Comparison of ENCODE assay signal across 9 cellular contexts in the genomic region with DNA sequence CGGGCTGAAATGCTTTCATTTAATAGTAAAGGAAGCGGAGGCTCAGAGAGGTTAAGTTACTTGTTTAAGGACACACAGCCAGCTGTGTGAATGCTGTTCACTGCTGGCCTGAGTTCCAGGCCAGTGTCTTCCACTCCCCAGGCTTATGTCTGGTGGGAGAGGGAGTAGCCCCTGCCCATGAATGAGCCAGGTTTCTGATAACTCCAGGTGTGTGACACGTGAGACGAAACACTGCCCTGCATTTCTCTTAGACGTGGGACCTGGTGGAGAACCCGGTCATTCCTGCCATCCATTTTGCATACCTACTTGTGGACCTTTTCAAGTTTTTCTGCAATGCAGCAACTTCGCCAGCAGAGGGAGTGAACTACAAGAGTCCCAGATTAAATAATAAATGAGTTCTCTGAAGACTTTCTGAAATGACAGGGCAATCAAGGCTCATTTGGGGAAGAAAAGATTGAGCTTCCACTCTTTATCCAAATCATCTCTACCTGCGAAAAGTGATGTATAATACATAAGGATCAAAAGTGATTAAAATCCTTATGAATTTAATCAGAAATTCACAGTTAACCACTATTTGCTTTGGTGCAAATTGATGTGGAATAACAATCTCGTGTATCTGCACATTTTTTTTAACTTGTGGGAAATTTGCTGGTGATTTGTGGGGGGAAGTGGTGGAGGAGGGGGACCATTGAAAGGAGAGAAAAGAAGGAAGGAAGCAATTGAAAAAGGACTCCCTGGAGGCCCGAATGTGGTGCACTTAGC.
DNase-seq lines count a peak whose midpoint lies in the region; ATAC-seq lines count a peak whose summit lies in the region.
"Had no signal": no experiment of that assay in that cellular context is flagged by ENCODE, and none has a peak within 500 bp of the region (broad histone marks: within the 10 kb centered on the region; RNA-seq: fewer than 3 reads in every experiment).

No MANE protein-coding gene starts in this region.

- ATAC-seq in GM19023 (IDR thresholded peaks at IDR 0.05; ENCODE audit: unreplicated experiment) (no peak), HG03097 (IDR thresholded peaks at IDR 0.05; ENCODE audit: low FRiP score, unreplicated experiment) (no peak)
- ATAC-seq: activated naive CD4-positive, alpha-beta T cell treated with anti-CD3 and anti-CD28 coated beads, Interleukin-2, amount 50 U/mL, for 72 hours had no signal

- no peaks in the 10 kb centered on the region for H3K36me3 Mint-ChIP-seq in activated naive CD4-positive, alpha-beta T cell treated with anti-CD3 and anti-CD28 coated beads for 36 hours (ENCODE audit: low read depth)
- H3K36me3 Mint-ChIP-seq: activated naive CD4-positive, alpha-beta T cell treated with anti-CD3 and anti-CD28 coated beads, Interleukin-2, amount 50 U/mL, for 72 hours had no signal

- H3K9me3 Mint-ChIP-seq in activated naive CD4-positive, alpha-beta T cell treated with anti-CD3 and anti-CD28 coated beads for 36 hours, result no peaks in the 10 kb centered on the region
- H3K9me3 Mint-ChIP-seq: activated naive CD4-positive, alpha-beta T cell treated with anti-CD3 and anti-CD28 coated beads, Interleukin-2, amount 50 U/mL, for 72 hours had no signal

- peak; percentile 29 for DNase-seq in DMS79 (lab: John Stamatoyannopoulos, UW)
- DNase-seq in HT-29 (ENCODE audit: low spot score), result peak; percentile 76
- DNase-seq in OCI-M1 (lab: John Stamatoyannopoulos, UW), result peak; percentile 65
- DNase-seq in activated naive CD4-positive, alpha-beta T cell treated with anti-CD3 and anti-CD28 coated beads for 36 hours, result peak; percentile 70
- peak in 39 of 42 donors; percentile 32 to 87 (median 62) for DNase-seq in head of caudate nucleus
- peak; percentile 80 for DNase-seq in renal cortical epithelial cell (ENCODE audit: low read depth)

- intact Hi-C loops in activated naive CD4-positive, alpha-beta T cell treated with anti-CD3 and anti-CD28 coated beads for 36 hours (cut with micrococcal nuclease), result loop anchor here (1.0 kb wide), 1 partner anchor 729 kb away; no protein-coding TSS in a partner anchor
- intact Hi-C loops in head of caudate nucleus (cut with DNase I), result loop anchor here (10.0 kb wide), 1 partner anchor 231 kb away; no protein-coding TSS in a partner anchor

- H3K4me1 Mint-ChIP-seq in activated naive CD4-positive, alpha-beta T cell treated with anti-CD3 and anti-CD28 coated beads for 36 hours (ENCODE audit: low read depth), result no peaks in the 10 kb centered on the region

- H3K27ac Mint-ChIP-seq in activated naive CD4-positive, alpha-beta T cell treated with anti-CD3 and anti-CD28 coated beads for 36 hours, result no peak overlapping the region
- H3K27ac Mint-ChIP-seq: activated naive CD4-positive, alpha-beta T cell treated with anti-CD3 and anti-CD28 coated beads, Interleukin-2, amount 50 U/mL, for 72 hours had no signal

- CTCF ChIA-PET in activated naive CD4-positive, alpha-beta T cell treated with anti-CD3 and anti-CD28 coated beads for 36 hours (lab: Charles Lee), result interaction anchor here (0.7 to 1.3 kb wide), 3 partner anchors 9 to 169 kb away, joined by 3 to 5 read pairs (median 3); no protein-coding TSS in a partner anchor

- no peaks in the 10 kb centered on the region for H3K27me3 Mint-ChIP-seq in activated naive CD4-positive, alpha-beta T cell treated with anti-CD3 and anti-CD28 coated beads for 36 hours (ENCODE audit: low read depth)

- H3K4me3 Mint-ChIP-seq in activated naive CD4-positive, alpha-beta T cell treated with anti-CD3 and anti-CD28 coated beads for 36 hours, result no peak overlapping the region

Comparison
In these comparisons a context has a peak if more than half of its experiments do, and no peak if none do; other contexts are left out.
1. DNase-seq: peak in every context shown above with its lines; median percentile 80 in renal cortical epithelial cell; 76 in HT-29; 70 in activated naive CD4-positive, alpha-beta T cell treated with anti-CD3 and anti-CD28 coated beads for 36 hours; 65 in OCI-M1; 62 in head of caudate nucleus; 29 in DMS79.